ENCODE assay signal across 1 cellular context in genomic region chr4:133145758-133146157, GRCh38.
TF ChIP-seq lines count a peak whose summit lies in the region.

No MANE protein-coding gene starts in this region.

TF ChIP-seq in GM23338, 12 proteins besides CTCF, POLR2A, EP300 and RAD21 (continued from another document):
- no peak for TF ChIP-seq ZNF462 (CRISPR knock-in tag; IDR thresholded peaks at IDR 0.05)
- TF ChIP-seq JUNB (IDR thresholded peaks at IDR 0.05; ENCODE audit: unreplicated experiment), result no peak
- no peak for TF ChIP-seq CREB1 (CRISPR knock-in tag; IDR thresholded peaks at IDR 0.05; ENCODE audit: low read depth)
- TF ChIP-seq, protein P1, sequence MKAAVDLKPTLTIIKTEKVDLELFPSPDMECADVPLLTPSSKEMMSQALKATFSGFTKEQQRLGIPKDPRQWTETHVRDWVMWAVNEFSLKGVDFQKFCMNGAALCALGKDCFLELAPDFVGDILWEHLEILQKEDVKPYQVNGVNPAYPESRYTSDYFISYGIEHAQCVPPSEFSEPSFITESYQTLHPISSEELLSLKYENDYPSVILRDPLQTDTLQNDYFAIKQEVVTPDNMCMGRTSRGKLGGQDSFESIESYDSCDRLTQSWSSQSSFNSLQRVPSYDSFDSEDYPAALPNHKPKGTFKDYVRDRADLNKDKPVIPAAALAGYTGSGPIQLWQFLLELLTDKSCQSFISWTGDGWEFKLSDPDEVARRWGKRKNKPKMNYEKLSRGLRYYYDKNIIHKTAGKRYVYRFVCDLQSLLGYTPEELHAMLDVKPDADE (IDR thresholded peaks at IDR 0.05), result no peak
